32 cellular contexts compared by ENCODE assay signal in genomic region chr3:119230745-119231144, GRCh38. TPM values are rescaled to one million over a fixed set of nuclear protein-coding genes. Genes with fewer than 3 reads are reported as not detected.
"Had no signal": no experiment of that assay in that cellular context is flagged by ENCODE, and none has a peak within 500 bp of the region (broad histone marks: within the 10 kb centered on the region; RNA-seq: fewer than 3 reads in every experiment).

No MANE protein-coding gene starts in this region.

- H3K27ac ChIP-seq: brain microvascular endothelial cell, epithelial cell of prostate, esophagus squamous epithelium, gastroesophageal sphincter had no signal

- H3K4me1 Mint-ChIP-seq: WTC11 had no signal

- H3K27me3 ChIP-seq: brain microvascular endothelial cell, esophagus squamous epithelium, gastroesophageal sphincter had no signal

- FAIRE-seq: astrocyte, bronchial epithelial cell, endothelial cell of umbilical vein had no signal

- H3K27ac Mint-ChIP-seq: activated CD4-positive, alpha-beta T cell treated with anti-CD3 and anti-CD28 coated beads, Interleukin-2, amount 10 ng/mL, durations not matched to agents 7 days and 5 days; activated CD8-positive, alpha-beta T cell treated with anti-CD3 and anti-CD28 coated beads for 36 hours; activated naive CD8-positive, alpha-beta T cell; activated T-helper 1 cell treated with anti-CD3 and anti-CD28 coated beads, Interleukin-12 subunit alpha, Interleukin-12 subunit beta, Interleukin-2, Interleukin-4 antibody, amounts not matched to agents 30 ng/mL and 10 ng/mL and 1 ng/mL, durations not matched to agents 14 hours and 24 hours and 36 hours; WTC11 had no signal

- ATAC-seq: activated CD8-positive, alpha-beta T cell treated with anti-CD3 and anti-CD28 coated beads for 36 hours; gastroesophageal sphincter; WTC11 had no signal

- H3K4me3 Mint-ChIP-seq: activated CD4-positive, alpha-beta T cell treated with anti-CD3 and anti-CD28 coated beads, Interleukin-2, amount 10 ng/mL, durations not matched to agents 7 days and 5 days; activated CD8-positive, alpha-beta T cell treated with anti-CD3 and anti-CD28 coated beads for 36 hours; activated naive CD8-positive, alpha-beta T cell; activated T-helper 1 cell treated with anti-CD3 and anti-CD28 coated beads, Interleukin-12 subunit alpha, Interleukin-12 subunit beta, Interleukin-2, Interleukin-4 antibody, amounts not matched to agents 30 ng/mL and 10 ng/mL and 1 ng/mL, durations not matched to agents 14 hours and 24 hours and 36 hours; central memory CD8-positive, alpha-beta T cell; WTC11 had no signal

- H3K9me3 ChIP-seq: esophagus squamous epithelium, gastroesophageal sphincter had no signal

- H3K9me3 Mint-ChIP-seq: activated CD4-positive, alpha-beta T cell treated with anti-CD3 and anti-CD28 coated beads, Interleukin-2, amount 10 ng/mL, durations not matched to agents 7 days and 5 days; activated CD8-positive, alpha-beta T cell treated with anti-CD3 and anti-CD28 coated beads for 36 hours; activated T-helper 1 cell treated with anti-CD3 and anti-CD28 coated beads, Interleukin-12 subunit alpha, Interleukin-12 subunit beta, Interleukin-2, Interleukin-4 antibody, amounts not matched to agents 30 ng/mL and 10 ng/mL and 1 ng/mL, durations not matched to agents 14 hours and 24 hours and 36 hours; central memory CD8-positive, alpha-beta T cell; WTC11 had no signal

- H3K4me3 ChIP-seq: esophagus squamous epithelium, gastroesophageal sphincter had no signal

- H3K27me3 Mint-ChIP-seq: activated CD4-positive, alpha-beta T cell treated with anti-CD3 and anti-CD28 coated beads, Interleukin-2, amount 10 ng/mL, durations not matched to agents 7 days and 5 days; activated CD8-positive, alpha-beta T cell treated with anti-CD3 and anti-CD28 coated beads for 36 hours; activated naive CD8-positive, alpha-beta T cell; central memory CD8-positive, alpha-beta T cell had no signal

- DNase-seq: activated CD4-positive, alpha-beta T cell treated with anti-CD3 and anti-CD28 coated beads for 1 hour; activated CD4-positive, alpha-beta T cell treated with anti-CD3 and anti-CD28 coated beads for 4 hours; activated CD4-positive, alpha-beta T cell treated with anti-CD3 and anti-CD28 coated beads, Interleukin-2, amount 10 ng/mL, durations not matched to agents 7 days and 5 days; activated CD4-positive, alpha-beta T cell treated with anti-CD3 and anti-CD28 coated beads, Interleukin-2, amount 50 U/mL, for 48 hours; activated CD8-positive, alpha-beta memory T cell treated with anti-CD3 and anti-CD28 coated beads for 24 hours; activated CD8-positive, alpha-beta T cell treated with anti-CD3 and anti-CD28 coated beads for 36 hours; activated gamma-delta T cell; activated naive CD4-positive, alpha-beta T cell treated with anti-CD3 and anti-CD28 coated beads, Interleukin-2, amount 50 U/mL, for 16 hours; activated naive CD4-positive, alpha-beta T cell treated with Interleukin-2 at 50 U/mL for 16 hours; activated T-cell treated with anti-CD3 and anti-CD28 coated beads, Interleukin-2, amount 50 U/mL, for 48 hours; amniotic stem cell; anterior cingulate cortex; brain microvascular endothelial cell; cortex of kidney; dermis blood vessel endothelial cell; effector CD8-positive, alpha-beta T cell; esophagus squamous epithelium; foreskin melanocyte; T-helper 2 cell had no signal

RNA-seq across cellular contexts. Expression of gene UPK1B, which starts 57.3 kb away (rescaled TPM):
- total RNA-seq: activated CD4-positive, alpha-beta T cell treated with anti-CD3 and anti-CD28 coated beads, Interleukin-2, amount 10 ng/mL, durations not matched to agents 7 days and 5 days; activated CD8-positive, alpha-beta T cell treated with anti-CD3 and anti-CD28 coated beads for 36 hours; activated T-helper 1 cell treated with anti-CD3 and anti-CD28 coated beads, Interleukin-12 subunit alpha, Interleukin-12 subunit beta, Interleukin-2, Interleukin-4 antibody, amounts not matched to agents 30 ng/mL and 10 ng/mL and 1 ng/mL, durations not matched to agents 14 hours and 24 hours and 36 hours; cardiac septum; cerebellum; dermis blood vessel endothelial cell; endothelial cell of umbilical vein; fibroblast of lung; T-helper 1 cell treated with Interleukin-12 subunit alpha and Interleukin-12 subunit beta and Interleukin-4 antibody, amounts not matched to agents 30 ng/mL and 1 ng/mL, for 36 hours had no signal
- polyA plus RNA-seq: endothelial cell of umbilical vein, fibroblast of lung had no signal
